1 cellular context compared by ENCODE assay signal in the genomic region with DNA sequence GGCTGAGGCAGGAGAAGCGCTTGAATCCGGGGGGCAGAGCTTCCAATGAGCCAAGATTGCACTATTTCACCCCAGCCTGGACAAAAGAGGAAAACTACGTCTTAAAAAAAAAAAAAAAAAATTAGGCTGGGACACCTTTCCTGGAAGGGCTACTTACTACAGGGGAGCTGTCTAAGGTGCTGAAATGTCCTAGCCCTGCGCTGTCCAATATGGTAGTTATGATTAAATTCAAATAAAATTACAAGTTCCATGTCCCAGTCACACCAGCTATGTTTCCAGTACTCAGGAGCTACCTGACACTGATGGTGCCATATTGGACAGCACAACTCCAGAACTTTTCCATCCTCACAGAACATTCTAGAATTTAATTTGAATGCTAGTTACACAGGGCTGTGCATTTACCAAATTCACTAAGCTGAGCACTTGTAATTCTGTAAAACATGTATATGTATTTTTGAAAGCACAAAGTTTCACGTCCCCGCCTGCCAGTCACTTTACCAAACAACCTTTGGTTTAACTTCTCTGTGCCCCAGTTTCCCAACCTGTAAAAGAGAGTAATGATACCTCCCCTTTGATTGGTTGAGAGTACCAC.
TF ChIP-seq lines count a peak whose summit lies in the region.

No MANE protein-coding gene starts in this region.

TF ChIP-seq in K562, 482 proteins besides CTCF, POLR2A, EP300 and RAD21 (continued from another document and continues in another):
- TF ChIP-seq, protein P1, sequence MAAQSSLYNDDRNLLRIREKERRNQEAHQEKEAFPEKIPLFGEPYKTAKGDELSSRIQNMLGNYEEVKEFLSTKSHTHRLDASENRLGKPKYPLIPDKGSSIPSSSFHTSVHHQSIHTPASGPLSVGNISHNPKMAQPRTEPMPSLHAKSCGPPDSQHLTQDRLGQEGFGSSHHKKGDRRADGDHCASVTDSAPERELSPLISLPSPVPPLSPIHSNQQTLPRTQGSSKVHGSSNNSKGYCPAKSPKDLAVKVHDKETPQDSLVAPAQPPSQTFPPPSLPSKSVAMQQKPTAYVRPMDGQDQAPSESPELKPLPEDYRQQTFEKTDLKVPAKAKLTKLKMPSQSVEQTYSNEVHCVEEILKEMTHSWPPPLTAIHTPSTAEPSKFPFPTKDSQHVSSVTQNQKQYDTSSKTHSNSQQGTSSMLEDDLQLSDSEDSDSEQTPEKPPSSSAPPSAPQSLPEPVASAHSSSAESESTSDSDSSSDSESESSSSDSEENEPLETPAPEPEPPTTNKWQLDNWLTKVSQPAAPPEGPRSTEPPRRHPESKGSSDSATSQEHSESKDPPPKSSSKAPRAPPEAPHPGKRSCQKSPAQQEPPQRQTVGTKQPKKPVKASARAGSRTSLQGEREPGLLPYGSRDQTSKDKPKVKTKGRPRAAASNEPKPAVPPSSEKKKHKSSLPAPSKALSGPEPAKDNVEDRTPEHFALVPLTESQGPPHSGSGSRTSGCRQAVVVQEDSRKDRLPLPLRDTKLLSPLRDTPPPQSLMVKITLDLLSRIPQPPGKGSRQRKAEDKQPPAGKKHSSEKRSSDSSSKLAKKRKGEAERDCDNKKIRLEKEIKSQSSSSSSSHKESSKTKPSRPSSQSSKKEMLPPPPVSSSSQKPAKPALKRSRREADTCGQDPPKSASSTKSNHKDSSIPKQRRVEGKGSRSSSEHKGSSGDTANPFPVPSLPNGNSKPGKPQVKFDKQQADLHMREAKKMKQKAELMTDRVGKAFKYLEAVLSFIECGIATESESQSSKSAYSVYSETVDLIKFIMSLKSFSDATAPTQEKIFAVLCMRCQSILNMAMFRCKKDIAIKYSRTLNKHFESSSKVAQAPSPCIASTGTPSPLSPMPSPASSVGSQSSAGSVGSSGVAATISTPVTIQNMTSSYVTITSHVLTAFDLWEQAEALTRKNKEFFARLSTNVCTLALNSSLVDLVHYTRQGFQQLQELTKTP (IDR thresholded peaks at IDR 0.05; ENCODE audit: low read depth in 1 of 2, partially characterized antibody in 2 of 2), result peak in 1 of 2 experiments; percentile 99
- TF ChIP-seq NFIX (CRISPR knock-in tag; IDR thresholded peaks at IDR 0.05; ENCODE audit: low read depth) (no peak), ZBTB40 (IDR thresholded peaks at IDR 0.05) (peak; percentile 81), ZBTB40 (CRISPR knock-in tag; IDR thresholded peaks at IDR 0.05) (peak; percentile 37; the same call in 1 of the 2 replicates), ARID3A (IDR thresholded peaks at IDR 0.05; ENCODE audit: borderline replicate concordance, low read depth, low read length) (0 out of 2 replicates have a peak, but pooled peaks have one; percentile 32), ZNF224 (CRISPR knock-in tag; IDR thresholded peaks at IDR 0.05) (0 out of 2 replicates have a peak, but pooled peaks have one; percentile 64), NELFE (IDR thresholded peaks at IDR 0.05; ENCODE audit: insufficient read depth, insufficient read length) (no peak), ZNF239 (CRISPR knock-in tag; IDR thresholded peaks at IDR 0.05) (no peak), JUN (IDR thresholded peaks at IDR 0.05; ENCODE audit: borderline replicate concordance, low read depth, low read length) (no peak), JUN (CRISPR knock-in tag; IDR thresholded peaks at IDR 0.05; ENCODE audit: borderline replicate concordance) (0 out of 2 replicates have a peak, but pooled peaks have one; percentile 31), ZNF197 (CRISPR knock-in tag; IDR thresholded peaks at IDR 0.05; ENCODE audit: low read depth) (0 out of 2 replicates have a peak, but pooled peaks have one; percentile 56), ZNF644 (tag; IDR thresholded peaks at IDR 0.05; ENCODE audit: low read depth) (peak; percentile 82; the same call in 1 of the 2 replicates), TEAD4 (IDR thresholded peaks at IDR 0.05; ENCODE audit: low read length) (no peak), TEAD4 (CRISPR knock-in tag; IDR thresholded peaks at IDR 0.05; ENCODE audit: borderline replicate concordance) (no peak), SRF (CRISPR knock-in tag; IDR thresholded peaks at IDR 0.05) (0 out of 4 replicates have a peak, but pooled peaks of 1 of the 2 experiments have one; percentile 63), CHD2 (IDR thresholded peaks at IDR 0.05; ENCODE audit: low read depth, low read length) (no peak), ZNF75A (CRISPR knock-in tag; IDR thresholded peaks at IDR 0.05) (no peak), NCOA6 (IDR thresholded peaks at IDR 0.05) (peak; percentile 87), FOXP1 (CRISPR knock-in tag; IDR thresholded peaks at IDR 0.05) (0 out of 2 replicates have a peak, but pooled peaks have one; percentile 47)
- TF ChIP-seq, protein P2, sequence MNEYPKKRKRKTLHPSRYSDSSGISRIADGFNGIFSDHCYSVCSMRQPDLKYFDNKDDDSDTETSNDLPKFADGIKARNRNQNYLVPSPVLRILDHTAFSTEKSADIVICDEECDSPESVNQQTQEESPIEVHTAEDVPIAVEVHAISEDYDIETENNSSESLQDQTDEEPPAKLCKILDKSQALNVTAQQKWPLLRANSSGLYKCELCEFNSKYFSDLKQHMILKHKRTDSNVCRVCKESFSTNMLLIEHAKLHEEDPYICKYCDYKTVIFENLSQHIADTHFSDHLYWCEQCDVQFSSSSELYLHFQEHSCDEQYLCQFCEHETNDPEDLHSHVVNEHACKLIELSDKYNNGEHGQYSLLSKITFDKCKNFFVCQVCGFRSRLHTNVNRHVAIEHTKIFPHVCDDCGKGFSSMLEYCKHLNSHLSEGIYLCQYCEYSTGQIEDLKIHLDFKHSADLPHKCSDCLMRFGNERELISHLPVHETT (CRISPR knock-in tag; conservative IDR thresholded peaks at IDR 0.05 in 1 of 2, IDR thresholded peaks at IDR 0.05 in 1 of 2), result 0 out of 4 replicates have a peak, but pooled peaks of 1 of the 2 experiments have one; percentile 55
- TF ChIP-seq, protein P3, sequence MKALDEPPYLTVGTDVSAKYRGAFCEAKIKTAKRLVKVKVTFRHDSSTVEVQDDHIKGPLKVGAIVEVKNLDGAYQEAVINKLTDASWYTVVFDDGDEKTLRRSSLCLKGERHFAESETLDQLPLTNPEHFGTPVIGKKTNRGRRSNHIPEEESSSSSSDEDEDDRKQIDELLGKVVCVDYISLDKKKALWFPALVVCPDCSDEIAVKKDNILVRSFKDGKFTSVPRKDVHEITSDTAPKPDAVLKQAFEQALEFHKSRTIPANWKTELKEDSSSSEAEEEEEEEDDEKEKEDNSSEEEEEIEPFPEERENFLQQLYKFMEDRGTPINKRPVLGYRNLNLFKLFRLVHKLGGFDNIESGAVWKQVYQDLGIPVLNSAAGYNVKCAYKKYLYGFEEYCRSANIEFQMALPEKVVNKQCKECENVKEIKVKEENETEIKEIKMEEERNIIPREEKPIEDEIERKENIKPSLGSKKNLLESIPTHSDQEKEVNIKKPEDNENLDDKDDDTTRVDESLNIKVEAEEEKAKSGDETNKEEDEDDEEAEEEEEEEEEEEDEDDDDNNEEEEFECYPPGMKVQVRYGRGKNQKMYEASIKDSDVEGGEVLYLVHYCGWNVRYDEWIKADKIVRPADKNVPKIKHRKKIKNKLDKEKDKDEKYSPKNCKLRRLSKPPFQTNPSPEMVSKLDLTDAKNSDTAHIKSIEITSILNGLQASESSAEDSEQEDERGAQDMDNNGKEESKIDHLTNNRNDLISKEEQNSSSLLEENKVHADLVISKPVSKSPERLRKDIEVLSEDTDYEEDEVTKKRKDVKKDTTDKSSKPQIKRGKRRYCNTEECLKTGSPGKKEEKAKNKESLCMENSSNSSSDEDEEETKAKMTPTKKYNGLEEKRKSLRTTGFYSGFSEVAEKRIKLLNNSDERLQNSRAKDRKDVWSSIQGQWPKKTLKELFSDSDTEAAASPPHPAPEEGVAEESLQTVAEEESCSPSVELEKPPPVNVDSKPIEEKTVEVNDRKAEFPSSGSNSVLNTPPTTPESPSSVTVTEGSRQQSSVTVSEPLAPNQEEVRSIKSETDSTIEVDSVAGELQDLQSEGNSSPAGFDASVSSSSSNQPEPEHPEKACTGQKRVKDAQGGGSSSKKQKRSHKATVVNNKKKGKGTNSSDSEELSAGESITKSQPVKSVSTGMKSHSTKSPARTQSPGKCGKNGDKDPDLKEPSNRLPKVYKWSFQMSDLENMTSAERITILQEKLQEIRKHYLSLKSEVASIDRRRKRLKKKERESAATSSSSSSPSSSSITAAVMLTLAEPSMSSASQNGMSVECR (CRISPR knock-in tag; IDR thresholded peaks at IDR 0.05), result peak; percentile 69
- TF ChIP-seq, protein P4, sequence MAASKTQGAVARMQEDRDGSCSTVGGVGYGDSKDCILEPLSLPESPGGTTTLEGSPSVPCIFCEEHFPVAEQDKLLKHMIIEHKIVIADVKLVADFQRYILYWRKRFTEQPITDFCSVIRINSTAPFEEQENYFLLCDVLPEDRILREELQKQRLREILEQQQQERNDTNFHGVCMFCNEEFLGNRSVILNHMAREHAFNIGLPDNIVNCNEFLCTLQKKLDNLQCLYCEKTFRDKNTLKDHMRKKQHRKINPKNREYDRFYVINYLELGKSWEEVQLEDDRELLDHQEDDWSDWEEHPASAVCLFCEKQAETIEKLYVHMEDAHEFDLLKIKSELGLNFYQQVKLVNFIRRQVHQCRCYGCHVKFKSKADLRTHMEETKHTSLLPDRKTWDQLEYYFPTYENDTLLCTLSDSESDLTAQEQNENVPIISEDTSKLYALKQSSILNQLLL (CRISPR knock-in tag; IDR thresholded peaks at IDR 0.05; ENCODE audit: borderline replicate concordance), result no peak
- TF ChIP-seq, protein P5, sequence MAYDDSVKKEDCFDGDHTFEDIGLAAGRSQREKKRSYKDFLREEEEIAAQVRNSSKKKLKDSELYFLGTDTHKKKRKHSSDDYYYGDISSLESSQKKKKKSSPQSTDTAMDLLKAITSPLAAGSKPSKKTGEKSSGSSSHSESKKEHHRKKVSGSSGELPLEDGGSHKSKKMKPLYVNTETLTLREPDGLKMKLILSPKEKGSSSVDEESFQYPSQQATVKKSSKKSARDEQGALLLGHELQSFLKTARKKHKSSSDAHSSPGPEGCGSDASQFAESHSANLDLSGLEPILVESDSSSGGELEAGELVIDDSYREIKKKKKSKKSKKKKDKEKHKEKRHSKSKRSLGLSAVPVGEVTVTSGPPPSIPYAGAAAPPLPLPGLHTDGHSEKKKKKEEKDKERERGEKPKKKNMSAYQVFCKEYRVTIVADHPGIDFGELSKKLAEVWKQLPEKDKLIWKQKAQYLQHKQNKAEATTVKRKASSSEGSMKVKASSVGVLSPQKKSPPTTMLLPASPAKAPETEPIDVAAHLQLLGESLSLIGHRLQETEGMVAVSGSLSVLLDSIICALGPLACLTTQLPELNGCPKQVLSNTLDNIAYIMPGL (CRISPR knock-in tag; IDR thresholded peaks at IDR 0.05), result 0 out of 2 replicates have a peak, but pooled peaks have one; percentile 39
